10 cellular contexts compared by ENCODE assay signal in genomic region chr12:89494411-89495231, GRCh38. TPM values are rescaled to one million over a fixed set of nuclear protein-coding genes. Genes with fewer than 3 reads are reported as not detected.
DNase-seq lines count a peak whose midpoint lies in the region; ATAC-seq and TF ChIP-seq lines count a peak whose summit lies in the region.
"Had no signal": no experiment of that assay in that cellular context is flagged by ENCODE, and none has a peak within 500 bp of the region (broad histone marks: within the 10 kb centered on the region; RNA-seq: fewer than 3 reads in every experiment).

No MANE protein-coding gene starts in this region.

- H3K36me3 Mint-ChIP-seq in activated naive CD4-positive, alpha-beta T cell treated with anti-CD3 and anti-CD28 coated beads for 36 hours (ENCODE audit: low read depth): peaks cover 17% of the 10 kb centered on the region

- CTCF ChIA-PET in activated naive CD4-positive, alpha-beta T cell treated with anti-CD3 and anti-CD28 coated beads for 36 hours (lab: Charles Lee): interaction anchor here (0.6 to 2.4 kb wide), 5 partner anchors 27 to 478 kb away, joined by 3 to 6 read pairs (median 3); partner anchors contain the start of gene GALNT4
- CTCF ChIA-PET in A673 (lab: Charles Lee): no interaction called here

- peak overlapping the region; percentile 77 for H3K27ac Mint-ChIP-seq in activated naive CD4-positive, alpha-beta T cell treated with anti-CD3 and anti-CD28 coated beads for 36 hours

- no peak overlapping the region for H3K27ac ChIP-seq in A673 (ENCODE audit: low read depth, low read length, poor library complexity, severe bottlenecking)
- H3K27ac ChIP-seq: VCaP had no signal

- no peak overlapping the region for H3K4me3 ChIP-seq in A673 (ENCODE audit: low read depth, low read length, poor library complexity, severe bottlenecking)

- no TSS peak for BruUV-seq in A673 (replicated peaks; lab: Mats Ljungman, UMichigan)

- intact Hi-C loops in activated naive CD4-positive, alpha-beta T cell treated with anti-CD3 and anti-CD28 coated beads for 36 hours (cut with micrococcal nuclease): loop anchor here (1.0 to 10.0 kb wide), 16 partner anchors 22 to 1460 kb away; partner anchors contain the start of genes CEP290, DUSP6, GALNT4 and TMTC3
- intact Hi-C loops in A673 (cut with micrococcal nuclease; ENCODE audit: unreplicated experiment): no loop called here

- POLR2A ChIA-PET in A673 (lab: Charles Lee; ENCODE audit: low non-redundant PET): no interaction called here

- H3K9me3 ChIP-seq in A673 (ENCODE audit: low read depth, low read length, poor library complexity, severe bottlenecking): no peaks in the 10 kb centered on the region

- H3K9me3 Mint-ChIP-seq in activated naive CD4-positive, alpha-beta T cell treated with anti-CD3 and anti-CD28 coated beads for 36 hours: no peaks in the 10 kb centered on the region

- no peak for TF ChIP-seq CTCF in A673 (conservative IDR thresholded peaks at IDR 0.05; ENCODE audit: low read depth, low read length)

- H3K4me1 Mint-ChIP-seq in activated naive CD4-positive, alpha-beta T cell treated with anti-CD3 and anti-CD28 coated beads for 36 hours (ENCODE audit: low read depth): peaks cover 17% of the 10 kb centered on the region

- no peaks in the 10 kb centered on the region for H3K27me3 Mint-ChIP-seq in activated naive CD4-positive, alpha-beta T cell treated with anti-CD3 and anti-CD28 coated beads for 36 hours (ENCODE audit: low read depth)

- H3K4me1 ChIP-seq in A673 (ENCODE audit: insufficient read depth, low read length, poor library complexity, severe bottlenecking): no peaks in the 10 kb centered on the region

- no peaks in the 10 kb centered on the region for H3K27me3 ChIP-seq in A673 (replicated peaks; ENCODE audit: insufficient read depth, low read depth, low read length, poor library complexity)

- peak; percentile 70 for ATAC-seq in GM18870 (IDR thresholded peaks at IDR 0.05; ENCODE audit: unreplicated experiment)
- ATAC-seq in HG02973 (IDR thresholded peaks at IDR 0.05; ENCODE audit: unreplicated experiment): peak; percentile 50

- DNase-seq in activated naive CD4-positive, alpha-beta T cell treated with anti-CD3 and anti-CD28 coated beads for 36 hours: peak; percentile 73
- DNase-seq in stimulated activated CD4-positive, alpha-beta T cell treated with anti-CD3 and anti-CD28 coated beads, Interleukin-2, amount 100 ng/mL, for 48 hours: peak; percentile 19 to 22
- DNase-seq in cerebellar nuclear complex (lab: John Stamatoyannopoulos, UW) (no peak), A673 (ENCODE audit: low spot score) (no peak), occipital lobe (lab: John Stamatoyannopoulos, UW) (no peak), DMS53 treated with DMSO at 0.1 percent for 48 hours (lab: John Stamatoyannopoulos, UW; ENCODE audit: unreplicated experiment) (no peak)
- DNase-seq: kidney had no signal

- peak overlapping the region; percentile 5 for H3K4me3 Mint-ChIP-seq in activated naive CD4-positive, alpha-beta T cell treated with anti-CD3 and anti-CD28 coated beads for 36 hours

- no peaks in the 10 kb centered on the region for H3K36me3 ChIP-seq in A673 (ENCODE audit: insufficient read depth, low read length, poor library complexity, severe bottlenecking)

RNA-seq across cellular contexts. Expression of gene GALNT4, which starts 30.0 kb away (rescaled TPM):
- total RNA-seq in activated naive CD4-positive, alpha-beta T cell treated with anti-CD3 and anti-CD28 coated beads for 36 hours: 1 to 10 TPM; 2.9 to 3.4 TPM
- total RNA-seq in A673 (2021) (13.2 and 14.3 TPM in 2 replicates), occipital lobe (3.3 TPM)

RNA-seq across cellular contexts. Expression of gene POC1B, which starts 31.2 kb away (rescaled TPM):
- 10 to 100 TPM; 22.8 to 25.7 TPM for total RNA-seq in activated naive CD4-positive, alpha-beta T cell treated with anti-CD3 and anti-CD28 coated beads for 36 hours
- 30.8 and 33.8 TPM in 2 replicates for total RNA-seq in A673 (2021)
- 15.6 TPM for total RNA-seq in occipital lobe

Comparison
In these comparisons a context has a peak if more than half of its experiments do, and no peak if none do; other contexts are left out.
1. DNase-seq: peak in activated naive CD4-positive, alpha-beta T cell treated with anti-CD3 and anti-CD28 coated beads for 36 hours (single experiment) and stimulated activated CD4-positive, alpha-beta T cell treated with anti-CD3 and anti-CD28 coated beads, Interleukin-2, amount 100 ng/mL, for 48 hours (2 of 2); none in cerebellar nuclear complex (0 of 2), A673 (single experiment), occipital lobe (single experiment) and DMS53 treated with DMSO at 0.1 percent for 48 hours (single experiment).